ENCODE assay signal across 12 cellular contexts in the genomic region with DNA sequence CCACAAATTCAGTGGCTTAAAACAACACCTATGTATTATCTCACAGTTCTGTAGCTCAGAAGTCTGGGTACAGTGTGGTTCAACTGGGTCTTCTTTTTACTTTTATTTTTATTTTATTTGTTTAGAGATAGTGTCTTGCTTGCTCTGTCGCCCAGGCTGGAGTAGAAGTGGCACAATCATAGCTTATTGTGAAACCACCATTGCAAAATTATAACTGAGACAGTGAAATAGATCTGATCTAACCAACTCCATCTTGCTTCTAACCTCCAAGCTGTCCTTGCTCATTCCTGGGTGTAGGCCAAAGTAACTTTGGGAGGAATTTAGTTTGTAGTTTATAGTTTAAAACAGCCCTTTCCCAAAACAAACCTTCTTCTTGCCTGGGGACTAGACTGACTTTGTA.
DNase-seq lines count a peak whose midpoint lies in the region; TF ChIP-seq lines count a peak whose summit lies in the region.
"Had no signal": no experiment of that assay in that cellular context is flagged by ENCODE, and none has a peak within 500 bp of the region (broad histone marks: within the 10 kb centered on the region; RNA-seq: fewer than 3 reads in every experiment).

No MANE protein-coding gene starts in this region.

- no peaks in the 10 kb centered on the region for H3K36me3 ChIP-seq in tibial artery
- H3K36me3 ChIP-seq: thoracic aorta had no signal

- H3K4me1 ChIP-seq in tibial artery, result peaks cover 0 to 47% (median 16%) of the 10 kb centered on the region in 4 donors

- no peak for TF ChIP-seq CTCF in fibroblast of villous mesenchyme (IDR thresholded peaks at IDR 0.05; ENCODE audit: insufficient read depth, low read depth, low read length)
- no peak for TF ChIP-seq CTCF in tibial artery (IDR thresholded peaks at IDR 0.05)

- peaks cover 0 to 7% (median 0%) of the 10 kb centered on the region in 3 donors for H3K9me3 ChIP-seq in tibial artery
- H3K9me3 ChIP-seq: thoracic aorta had no signal

- no peaks in the 10 kb centered on the region for H3K27me3 ChIP-seq in tibial artery

- intact Hi-C loops in tibial artery (cut with DNase I; ENCODE audit: low total_unique reads), result no loop called here

- peak; percentile 5 for DNase-seq in SIG-M5 treated with dmso at 0.1 percent for 504 hours (lab: John Stamatoyannopoulos, UW; ENCODE audit: unreplicated experiment)
- DNase-seq in SIG-M5 (lab: John Stamatoyannopoulos, UW), result no peak
- peak; percentile 79 for DNase-seq in amniotic epithelial cell (ENCODE audit: low read depth)
- peak; percentile 89 for DNase-seq in fibroblast of villous mesenchyme (ENCODE audit: low read depth)
- DNase-seq in tibial artery, result no peak
- DNase-seq in activated naive CD4-positive, alpha-beta T cell treated with Interleukin-2 at 50 U/mL for 16 hours, result no peak
- DNase-seq in NCI-H524 treated with DMSO at 0.1 percent for 48 hours (lab: John Stamatoyannopoulos, UW), result no peak
- DNase-seq in DMS114 treated with DMSO at 0.1 percent for 48 hours (lab: John Stamatoyannopoulos, UW; ENCODE audit: unreplicated experiment), result no peak
- DNase-seq: activated naive CD8-positive, alpha-beta T cell treated with anti-CD3 and anti-CD28 coated beads, Interleukin-2, amount 50 U/mL, for 24 hours; effector memory CD4-positive, alpha-beta T cell; T-helper 9 cell had no signal

- H3K4me3 ChIP-seq in fibroblast of villous mesenchyme (ENCODE audit: low read depth, low read length) (no peak overlapping the region), tibial artery (no peak overlapping the region)
- H3K4me3 ChIP-seq: thoracic aorta had no signal

- H3K27ac ChIP-seq in tibial artery, result peak overlapping the region; percentile 14 to 51
- H3K27ac ChIP-seq: thoracic aorta had no signal

Comparison
In these comparisons a context has a peak if more than half of its experiments do, and no peak if none do; other contexts are left out.
1. DNase-seq: peak in SIG-M5 treated with dmso at 0.1 percent for 504 hours (single experiment), amniotic epithelial cell (single experiment) and fibroblast of villous mesenchyme (single experiment); none in SIG-M5 (single experiment), tibial artery (0 of 2), activated naive CD4-positive, alpha-beta T cell treated with Interleukin-2 at 50 U/mL for 16 hours (single experiment), NCI-H524 treated with DMSO at 0.1 percent for 48 hours (single experiment) and DMS114 treated with DMSO at 0.1 percent for 48 hours (single experiment).